In the genomic region with DNA sequence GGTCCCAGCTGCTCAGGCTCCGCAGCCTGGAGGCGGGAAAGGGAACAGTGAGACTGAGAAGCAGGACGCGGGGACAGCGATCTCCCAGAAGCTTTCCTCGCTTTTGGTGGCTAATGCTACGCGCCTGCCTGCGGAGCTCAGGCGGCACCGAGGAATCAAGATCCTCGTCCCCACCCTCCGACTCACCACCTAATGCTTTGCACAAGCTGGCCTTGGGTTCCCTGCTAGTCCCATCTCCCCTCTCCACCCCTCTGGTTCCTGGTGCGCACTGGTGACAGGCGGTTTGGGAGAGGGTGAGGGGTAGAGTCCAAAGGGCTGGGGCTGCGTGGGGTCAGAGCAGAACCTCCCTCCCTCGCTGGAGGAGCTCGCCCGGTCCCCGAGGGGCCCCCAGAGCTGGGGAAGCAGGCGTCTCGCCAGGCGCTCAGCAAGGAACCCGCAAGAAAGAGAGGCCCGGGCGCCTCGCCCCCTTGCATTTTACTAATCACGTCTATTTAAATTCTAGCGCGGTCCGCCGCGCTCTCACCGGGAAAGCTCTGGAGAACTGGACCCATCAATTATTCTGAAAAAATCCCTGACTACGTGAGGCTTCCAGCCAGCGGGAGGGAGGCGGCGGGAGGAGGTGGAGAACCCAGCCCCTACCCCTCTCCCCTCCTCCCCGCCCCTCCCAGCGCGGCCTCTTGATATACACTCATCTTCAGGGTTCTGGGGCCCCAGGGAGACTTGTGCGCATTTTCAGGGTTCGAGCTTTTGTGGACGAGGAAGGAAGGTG, we compare ENCODE assay signal across 2 cellular contexts.
A peak's percentile ranks its signal among the peaks of the same experiment; 100 is the strongest.
TF ChIP-seq lines count a peak whose summit lies in the region.

No MANE protein-coding gene starts in this region.

TF ChIP-seq in GM23338, 12 proteins besides CTCF, POLR2A, EP300 and RAD21:
- TF ChIP-seq EZH2phosphoT487 (IDR thresholded peaks at IDR 0.05; ENCODE audit: unreplicated experiment) (peak; percentile 31), EZH2 (IDR thresholded peaks at IDR 0.05; ENCODE audit: low read depth, unreplicated experiment) (peak; percentile 61)
- TF ChIP-seq, protein P1, sequence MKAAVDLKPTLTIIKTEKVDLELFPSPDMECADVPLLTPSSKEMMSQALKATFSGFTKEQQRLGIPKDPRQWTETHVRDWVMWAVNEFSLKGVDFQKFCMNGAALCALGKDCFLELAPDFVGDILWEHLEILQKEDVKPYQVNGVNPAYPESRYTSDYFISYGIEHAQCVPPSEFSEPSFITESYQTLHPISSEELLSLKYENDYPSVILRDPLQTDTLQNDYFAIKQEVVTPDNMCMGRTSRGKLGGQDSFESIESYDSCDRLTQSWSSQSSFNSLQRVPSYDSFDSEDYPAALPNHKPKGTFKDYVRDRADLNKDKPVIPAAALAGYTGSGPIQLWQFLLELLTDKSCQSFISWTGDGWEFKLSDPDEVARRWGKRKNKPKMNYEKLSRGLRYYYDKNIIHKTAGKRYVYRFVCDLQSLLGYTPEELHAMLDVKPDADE (IDR thresholded peaks at IDR 0.05) = no peak

TF ChIP-seq in neural cell, 6 proteins besides CTCF, POLR2A, EP300 and RAD21:
- TF ChIP-seq POLR2AphosphoS5 (IDR thresholded peaks at IDR 0.05) (peak; percentile 2), MXI1 (conservative IDR thresholded peaks at IDR 0.05; ENCODE audit: poor library complexity, severe bottlenecking) (no peak), EZH2 (IDR thresholded peaks at IDR 0.05; ENCODE audit: borderline replicate concordance, insufficient read depth, low read length, poor library complexity, severe bottlenecking) (peak; percentile 41)
